13 cellular contexts compared by ENCODE assay signal in genomic region chr2:62074233-62074632, GRCh38.
"Had no signal": no experiment of that assay in that cellular context is flagged by ENCODE, and none has a peak within 500 bp of the region (broad histone marks: within the 10 kb centered on the region; RNA-seq: fewer than 3 reads in every experiment).

No MANE protein-coding gene starts in this region.

- H3K4me1 ChIP-seq: colonic mucosa, left lung, upper lobe of left lung had no signal

- ATAC-seq: activated T-helper 17 cell treated with anti-CD3 and anti-CD28 coated beads, Interleukin-2, amount 50 U/mL, for 72 hours; left lung; stimulated activated naive CD8-positive, alpha-beta T cell treated with anti-CD3 and anti-CD28 coated beads, Interleukin-15, Interleukin-2, amounts not matched to agents 100 U/mL and 50 U/mL, for 24 hours had no signal

- H3K27me3 ChIP-seq: colonic mucosa, left lung, upper lobe of left lung had no signal

- H3K4me3 ChIP-seq: colonic mucosa, left lung, upper lobe of left lung had no signal

- H3K36me3 ChIP-seq: colonic mucosa had no signal

- H3K27ac ChIP-seq: colonic mucosa, left lung, upper lobe of left lung had no signal

- DNase-seq: activated CD4-positive, alpha-beta T cell treated with anti-CD3 and anti-CD28 coated beads, Interleukin-2, amount 50 U/mL, for 1 hour; activated naive CD4-positive, alpha-beta T cell treated with anti-CD3 and anti-CD28 coated beads for 36 hours; activated T-cell treated with anti-CD3 and anti-CD28 coated beads for 4 hours; colonic mucosa; hippocampal formation; left lung; stimulated activated CD4-positive, alpha-beta T cell treated with anti-CD3 and anti-CD28 coated beads, Interleukin-12 subunit alpha, Interleukin-12 subunit beta, amount 100 ng/mL, for 4 hours; stimulated activated naive CD8-positive, alpha-beta T cell treated with anti-CD3 and anti-CD28 coated beads, Interleukin-15, Interleukin-2, amounts not matched to agents 100 U/mL and 50 U/mL, for 24 hours; upper lobe of left lung had no signal

- FAIRE-seq: astrocyte, endothelial cell of umbilical vein, frontal cortex had no signal
